Comparison of ENCODE assay signal across 1 cellular context in the genomic region with DNA sequence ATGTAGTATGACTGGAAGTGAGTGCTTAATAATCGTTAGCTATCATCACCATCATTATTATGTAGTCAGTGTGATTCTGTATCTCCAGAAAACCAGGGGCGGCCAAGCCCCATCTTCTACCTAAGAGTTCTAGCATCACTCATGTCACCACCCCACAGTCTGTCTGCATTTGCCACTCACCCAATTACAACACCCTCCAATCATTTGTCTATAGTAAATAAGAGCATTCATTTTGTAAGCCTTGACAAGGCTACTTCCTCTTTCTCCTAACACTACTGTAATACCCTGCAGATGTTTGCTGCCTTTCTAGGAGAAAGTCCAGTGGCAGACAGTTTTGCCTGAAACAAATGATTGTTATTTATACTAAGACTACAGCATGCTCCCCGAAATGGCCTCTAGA.
TF ChIP-seq lines count a peak whose summit lies in the region.

No MANE protein-coding gene starts in this region.

TF ChIP-seq in GM12878, 131 proteins besides CTCF, POLR2A, EP300 and RAD21:
- TF ChIP-seq MEF2A (IDR thresholded peaks at IDR 0.05; ENCODE audit: insufficient read depth, low read depth, low read length) (no peak), ZBTB40 (IDR thresholded peaks at IDR 0.05; ENCODE audit: borderline replicate concordance) (no peak), MTA2 (IDR thresholded peaks at IDR 0.05; ENCODE audit: low read depth) (0 out of 2 replicates have a peak, but pooled peaks have one; percentile 12), POU2F2 (IDR thresholded peaks at IDR 0.05; ENCODE audit: borderline replicate concordance, low read depth, low read length) (peak; percentile 8; the same call in 1 of the 3 replicates), LARP7 (IDR thresholded peaks at IDR 0.05) (no peak), SPI1 (IDR thresholded peaks at IDR 0.05; ENCODE audit: borderline replicate concordance, insufficient read depth, low read depth, low read length) (peak; percentile 82; the same call in 1 of the 2 replicates), NR2C2 (IDR thresholded peaks at IDR 0.05; ENCODE audit: borderline replicate concordance, control insufficient read depth, insufficient read length, low read depth) (no peak)
- TF ChIP-seq, protein P1, sequence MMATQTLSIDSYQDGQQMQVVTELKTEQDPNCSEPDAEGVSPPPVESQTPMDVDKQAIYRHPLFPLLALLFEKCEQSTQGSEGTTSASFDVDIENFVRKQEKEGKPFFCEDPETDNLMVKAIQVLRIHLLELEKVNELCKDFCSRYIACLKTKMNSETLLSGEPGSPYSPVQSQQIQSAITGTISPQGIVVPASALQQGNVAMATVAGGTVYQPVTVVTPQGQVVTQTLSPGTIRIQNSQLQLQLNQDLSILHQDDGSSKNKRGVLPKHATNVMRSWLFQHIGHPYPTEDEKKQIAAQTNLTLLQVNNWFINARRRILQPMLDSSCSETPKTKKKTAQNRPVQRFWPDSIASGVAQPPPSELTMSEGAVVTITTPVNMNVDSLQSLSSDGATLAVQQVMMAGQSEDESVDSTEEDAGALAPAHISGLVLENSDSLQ (IDR thresholded peaks at IDR 0.05): peak; percentile 65
